In the genomic region with DNA sequence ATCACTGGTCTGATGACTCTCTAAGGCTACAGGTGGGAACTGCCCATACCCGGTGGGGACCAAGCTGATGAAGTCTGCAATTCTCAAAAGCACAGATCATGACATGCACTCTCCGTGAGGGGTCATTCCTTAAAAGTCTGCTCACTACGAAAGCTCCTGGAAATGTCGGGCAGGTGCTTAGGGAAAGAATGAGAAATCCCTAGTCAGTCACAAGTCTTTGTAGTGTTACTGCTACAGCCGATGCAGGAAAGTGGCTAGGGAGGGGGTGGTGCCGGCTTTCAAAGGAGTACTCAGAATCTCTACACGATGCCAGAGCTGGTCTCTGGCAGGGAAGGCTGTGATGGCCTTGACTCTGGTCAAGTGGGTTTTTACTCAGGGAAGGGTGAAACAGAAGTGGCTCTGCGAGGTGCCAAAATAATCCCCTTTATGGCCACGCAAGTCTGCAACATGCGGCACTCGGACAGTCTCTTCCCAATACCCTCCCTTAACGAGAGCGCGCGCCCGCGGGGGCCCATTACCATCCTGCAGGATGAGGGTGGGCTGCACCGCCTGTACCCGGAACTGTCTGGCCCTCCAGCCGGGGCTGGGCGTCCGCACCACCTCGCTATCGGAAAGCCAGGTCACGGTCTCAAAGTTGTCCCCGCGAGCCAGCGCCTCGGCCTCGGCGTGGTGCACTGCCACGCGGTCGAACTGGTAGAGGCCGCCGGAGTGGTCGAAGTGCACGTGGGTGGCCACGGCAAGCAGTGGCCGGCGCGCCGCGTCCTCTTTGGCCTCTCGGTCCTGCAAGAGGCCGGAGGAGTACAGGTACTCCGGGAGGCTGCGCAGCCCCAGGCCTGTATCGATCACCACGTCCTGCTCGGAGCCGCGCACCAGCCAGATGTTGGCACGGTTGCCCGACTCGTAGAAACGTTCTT, we compare ENCODE assay signal across 8 cellular contexts. TPM values are rescaled to one million over a fixed set of nuclear protein-coding genes. Genes with fewer than 3 reads are reported as not detected.
DNase-seq lines count a peak whose midpoint lies in the region; ATAC-seq lines count a peak whose summit lies in the region.

No MANE protein-coding gene starts in this region.

- DNase-seq in CD4-positive, CD25-positive, alpha-beta regulatory T cell = peak in 2 of 3 donors; percentile 12 to 37
- DNase-seq in RPMI8226 (peak; percentile 68), anterior cingulate cortex (lab: John Stamatoyannopoulos, UW) (peak in 31 of 58 donors; percentile 9 to 68 (median 52)), hippocampal formation (lab: John Stamatoyannopoulos, UW) (peak; percentile 55 to 63), COLO829 (ENCODE audit: low spot score) (no peak)

- no peaks in the 10 kb centered on the region for H3K27me3 ChIP-seq in CD4-positive, CD25-positive, alpha-beta regulatory T cell (ENCODE audit: control insufficient read depth, insufficient read depth, low read length)
- no peaks in the 10 kb centered on the region for H3K27me3 ChIP-seq in rectal smooth muscle tissue (ENCODE audit: control insufficient read depth, insufficient read depth, low read length)

- peak overlapping the region; percentile 77 for H3K27ac ChIP-seq in CD4-positive, CD25-positive, alpha-beta regulatory T cell (ENCODE audit: insufficient read depth, low read length, poor library complexity, severe bottlenecking)
- peak overlapping the region; percentile 69 for H3K27ac ChIP-seq in rectal smooth muscle tissue (ENCODE audit: low read depth, low read length)

- H3K4me1 Mint-ChIP-seq in CD4-positive, CD25-positive, alpha-beta regulatory T cell = peaks cover 11 to 44% (median 31%) of the 10 kb centered on the region in 4 donors

- H3K27me3 Mint-ChIP-seq in CD4-positive, CD25-positive, alpha-beta regulatory T cell = no peaks in the 10 kb centered on the region

- H3K9ac ChIP-seq in rectal smooth muscle tissue (ENCODE audit: low read length) = peak overlapping the region; percentile 71

- peak overlapping the region; percentile 88 for H3K4me3 ChIP-seq in CD4-positive, CD25-positive, alpha-beta regulatory T cell (ENCODE audit: low read depth, low read length)
- peak overlapping the region; percentile 97 for H3K4me3 ChIP-seq in rectal smooth muscle tissue (ENCODE audit: low read length)

- peaks cover 26% of the 10 kb centered on the region for H3K36me3 Mint-ChIP-seq in CD4-positive, CD25-positive, alpha-beta regulatory T cell

- peaks cover 0 to 9% (median 0%) of the 10 kb centered on the region in 7 donors for H3K9me3 Mint-ChIP-seq in CD4-positive, CD25-positive, alpha-beta regulatory T cell

- peak overlapping the region; percentile 97 to 100 (median 98) for H3K4me3 Mint-ChIP-seq in CD4-positive, CD25-positive, alpha-beta regulatory T cell

- no peak for ATAC-seq in CD4-positive, CD25-positive, alpha-beta regulatory T cell (ENCODE audit: low read depth in 2 of 2)
- ATAC-seq in GM19351 (IDR thresholded peaks at IDR 0.05; ENCODE audit: unreplicated experiment) = peak; percentile 19
- ATAC-seq in HG03460 (IDR thresholded peaks at IDR 0.05; ENCODE audit: unreplicated experiment) = peak; percentile 14

- H3K4me1 ChIP-seq in CD4-positive, CD25-positive, alpha-beta regulatory T cell (ENCODE audit: control insufficient read depth, insufficient read depth, low read length, poor library complexity, severe bottlenecking) = peaks cover 24% of the 10 kb centered on the region
- H3K4me1 ChIP-seq in rectal smooth muscle tissue (ENCODE audit: control insufficient read depth, insufficient read depth, low read length) = peaks cover 7% of the 10 kb centered on the region

- H3K9me3 ChIP-seq in CD4-positive, CD25-positive, alpha-beta regulatory T cell (ENCODE audit: control insufficient read depth in 2 of 2, low read length in 2 of 2) = no peaks in the 10 kb centered on the region

- peak overlapping the region; percentile 94 to 96 (median 96) for H3K27ac Mint-ChIP-seq in CD4-positive, CD25-positive, alpha-beta regulatory T cell

- H3K36me3 ChIP-seq in CD4-positive, CD25-positive, alpha-beta regulatory T cell (ENCODE audit: control insufficient read depth, insufficient read depth, low read length) = peaks cover 7% of the 10 kb centered on the region
- H3K36me3 ChIP-seq in rectal smooth muscle tissue (ENCODE audit: control insufficient read depth, insufficient read depth, low read length) = no peaks in the 10 kb centered on the region

RNA-seq across cellular contexts. Expression of gene MBLAC2, which starts 1.0 kb away (rescaled TPM):
- total RNA-seq in CD4-positive, CD25-positive, alpha-beta regulatory T cell = 4.2 TPM
- 1 to 10 TPM; 2.0 to 5.4 (median 3.6) TPM for polyA plus RNA-seq in CD4-positive, CD25-positive, alpha-beta regulatory T cell

RNA-seq across cellular contexts. Expression of gene POLR3G, which starts 1.1 kb away (rescaled TPM):
- total RNA-seq in CD4-positive, CD25-positive, alpha-beta regulatory T cell = 0.91 TPM
- 1 to 10 TPM; 1.2 to 1.9 (median 1.5) TPM for polyA plus RNA-seq in CD4-positive, CD25-positive, alpha-beta regulatory T cell

RNA-seq across cellular contexts. Expression of gene LYSMD3, which starts 55.8 kb away (rescaled TPM):
- total RNA-seq in CD4-positive, CD25-positive, alpha-beta regulatory T cell = 34.4 TPM
- polyA plus RNA-seq in CD4-positive, CD25-positive, alpha-beta regulatory T cell = 10 to 100 TPM in 3 of 4 donors, 1 to 10 TPM in 1; 8.3 to 12.2 (median 10.6) TPM

Comparison
In these comparisons a context has a peak if more than half of its experiments do, and no peak if none do; other contexts are left out.
1. ATAC-seq: peak in GM19351 (single experiment) and HG03460 (single experiment); none in CD4-positive, CD25-positive, alpha-beta regulatory T cell (0 of 2).